Comparison of ENCODE assay signal across 8 cellular contexts in genomic region chr2:219177594-219178376, GRCh38. TPM values are rescaled to one million over a fixed set of nuclear protein-coding genes. Genes with fewer than 3 reads are reported as not detected.
DNase-seq lines count a peak whose midpoint lies in the region; ATAC-seq and TF ChIP-seq lines count a peak whose summit lies in the region.

Gene RETREG2, plus strand, starts transcription at chr2:219178275. Its CDS starts 78 bp downstream, at chr2:219178353.

- no peaks in the 10 kb centered on the region for H3K9me3 Mint-ChIP-seq in T-helper 2 cell treated with Interferon-gamma antibody and Interleukin-4, amounts not matched to agents 5 μg/mL and 100 μg/mL, for 36 hours

- H3K4me3 ChIP-seq in ascending aorta, result peak within 1 kb of the TSS; percentile 91 to 99

- no peaks in the 10 kb centered on the region for H3K27me3 ChIP-seq in ascending aorta

- H3K4me1 Mint-ChIP-seq in T-helper 2 cell treated with Interferon-gamma antibody and Interleukin-4, amounts not matched to agents 5 μg/mL and 100 μg/mL, for 36 hours (ENCODE audit: low read depth), result peaks cover 54% of the 10 kb centered on the region

- peak; percentile 52 for ATAC-seq in HG02798 (IDR thresholded peaks at IDR 0.05; ENCODE audit: poor library complexity, unreplicated experiment)
- no peak for ATAC-seq in HG03469 (IDR thresholded peaks at IDR 0.05; ENCODE audit: unreplicated experiment)

- no peaks in the 10 kb centered on the region for H3K9me3 ChIP-seq in ascending aorta

- peak within 1 kb of the TSS; percentile 97 to 98 for H3K27ac ChIP-seq in ascending aorta

- H3K4me1 ChIP-seq in ascending aorta, result peaks cover 4 to 22% of the 10 kb centered on the region in 2 donors

- peak; percentile 77 for DNase-seq in NCI-H1694 treated with DMSO at 0.1 percent for 48 hours (lab: John Stamatoyannopoulos, UW)
- peak; percentile 79 for DNase-seq in T-helper 2 cell treated with Interferon-gamma antibody and Interleukin-4, amounts not matched to agents 5 μg/mL and 100 μg/mL, for 36 hours (ENCODE audit: low spot score)
- peak; percentile 34 to 93 for DNase-seq in ascending aorta (ENCODE audit: low spot score in 2 of 2)
- peak; percentile 99 for DNase-seq in hepatic stellate cell (ENCODE audit: low spot score)
- peak; percentile 84 for DNase-seq in renal cortical epithelial cell (ENCODE audit: low read depth)

- H3K4me3 Mint-ChIP-seq in T-helper 2 cell treated with Interferon-gamma antibody and Interleukin-4, amounts not matched to agents 5 μg/mL and 100 μg/mL, for 36 hours, result peak within 1 kb of the TSS; percentile 97

- H3K36me3 Mint-ChIP-seq in T-helper 2 cell treated with Interferon-gamma antibody and Interleukin-4, amounts not matched to agents 5 μg/mL and 100 μg/mL, for 36 hours (ENCODE audit: low read depth), result peaks cover 32% of the 10 kb centered on the region

- peaks cover 50 to 57% of the 10 kb centered on the region in 2 donors for H3K36me3 ChIP-seq in ascending aorta

- TF ChIP-seq CTCF in GM12874 (IDR thresholded peaks at IDR 0.05; ENCODE audit: insufficient read depth, low read depth, low read length), result peak; percentile 64
- peak in 2 of 3 experiments; percentile 11 to 19 for TF ChIP-seq CTCF in ascending aorta (IDR thresholded peaks at IDR 0.05)

- intact Hi-C loops in ascending aorta (cut with DNase I), result loop anchor here (1.0 to 5.0 kb wide), 8 partner anchors 17 to 210 kb away; partner anchors contain the start of genes ABCB6, DNAJB2, DNPEP and NHEJ1

- H3K27ac Mint-ChIP-seq in T-helper 2 cell treated with Interferon-gamma antibody and Interleukin-4, amounts not matched to agents 5 μg/mL and 100 μg/mL, for 36 hours, result peak within 1 kb of the TSS; percentile 93

- no peaks in the 10 kb centered on the region for H3K27me3 Mint-ChIP-seq in T-helper 2 cell treated with Interferon-gamma antibody and Interleukin-4, amounts not matched to agents 5 μg/mL and 100 μg/mL, for 36 hours (ENCODE audit: low read depth)

RNA-seq across cellular contexts. Expression of gene RETREG2, which starts in this region (rescaled TPM):
- 83.5 TPM for total RNA-seq in ascending aorta
- total RNA-seq in renal cortical epithelial cell, result 65.6 and 73.5 TPM in 2 replicates
